In the genomic region with DNA sequence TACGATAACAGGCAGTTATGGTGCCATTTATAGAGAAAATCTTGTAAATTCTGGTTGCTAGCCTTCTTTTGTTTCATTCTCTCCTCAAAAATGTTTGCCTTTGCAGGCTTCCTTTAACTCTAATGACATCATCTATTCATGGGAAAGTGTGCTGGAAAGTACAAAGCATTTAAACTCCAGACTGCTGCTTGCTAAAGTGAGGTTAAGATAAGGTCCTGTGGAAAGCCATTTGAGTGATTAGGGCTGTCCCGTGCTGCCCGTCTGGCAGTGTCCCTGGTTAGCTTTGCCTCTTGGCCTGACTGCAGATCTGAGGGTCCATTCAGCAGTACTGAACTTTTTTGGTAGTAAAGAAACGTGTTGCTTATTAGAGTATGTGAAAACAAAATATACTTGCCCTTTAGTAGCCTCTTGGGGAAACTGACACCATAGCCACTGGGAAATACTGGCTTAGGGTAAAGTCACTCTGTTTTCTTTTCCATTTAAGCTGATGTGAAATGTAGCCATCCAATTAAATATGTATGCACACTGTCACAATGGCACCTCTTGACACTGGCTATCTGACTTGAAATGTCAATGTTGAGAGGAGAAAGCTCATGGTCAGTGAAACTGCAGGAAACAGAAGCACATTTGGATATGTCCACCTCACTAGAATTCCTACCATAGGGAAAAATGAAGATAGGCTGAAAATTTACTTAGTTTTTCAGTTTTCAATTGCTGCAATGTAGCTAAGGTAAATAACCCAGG, we compare ENCODE assay signal across 17 cellular contexts.
DNase-seq lines count a peak whose midpoint lies in the region; ATAC-seq and TF ChIP-seq lines count a peak whose summit lies in the region.
"Had no signal": no experiment of that assay in that cellular context is flagged by ENCODE, and none has a peak within 500 bp of the region (broad histone marks: within the 10 kb centered on the region; RNA-seq: fewer than 3 reads in every experiment).

No MANE protein-coding gene starts in this region.

- H3K4me3 ChIP-seq in astrocyte of the cerebellum (ENCODE audit: low read depth, low read length) (no peak overlapping the region), neuronal stem cell (ENCODE audit: low read length in 2 of 2) (no peak overlapping the region), neural progenitor cell (no peak overlapping the region), spleen (no peak overlapping the region)
- H3K4me3 ChIP-seq: Peyer's patch had no signal

- peak; percentile 13 for DNase-seq in AG08396 (ENCODE audit: low spot score)
- DNase-seq in astrocyte of the cerebellum (ENCODE audit: low read depth): peak; percentile 41
- DNase-seq in cardiac septum (ENCODE audit: low spot score): peak; percentile 79
- no peak for DNase-seq in neuronal stem cell (ENCODE audit: low spot score)
- no peak for DNase-seq in neural progenitor cell (ENCODE audit: low spot score)
- no peak for DNase-seq in LoVo (ENCODE audit: low spot score)
- no peak for DNase-seq in spleen
- DNase-seq: activated CD4-positive, alpha-beta T cell treated with anti-CD3 and anti-CD28 coated beads, Interleukin-2, amount 10 ng/mL, durations not matched to agents 7 days and 5 days; activated T-cell treated with anti-CD3 and anti-CD28 coated beads, Interleukin-2, amount 50 U/mL, for 4 hours; effector CD8-positive, alpha-beta T cell; GOT3; kidney; NCI-H1930; NCI-H69; nephron progenitor cell; Peyer's patch had no signal

- no peaks in the 10 kb centered on the region for H3K9me3 ChIP-seq in neuronal stem cell (replicated peaks in 1 of 2; ENCODE audit: control insufficient read depth in 2 of 2, insufficient read depth in 1 of 2, low read depth in 1 of 2, low read length in 2 of 2)
- H3K9me3 ChIP-seq in neural progenitor cell (ENCODE audit: low read depth): no peaks in the 10 kb centered on the region
- no peaks in the 10 kb centered on the region for H3K9me3 ChIP-seq in spleen
- H3K9me3 ChIP-seq: Peyer's patch had no signal

- peak overlapping the region; percentile 37 for H2AFZ ChIP-seq in neuronal stem cell (ENCODE audit: low read length)
- no peak overlapping the region for H2AFZ ChIP-seq in neural progenitor cell (replicated peaks)

- H3F3A ChIP-seq in neural progenitor cell (ENCODE audit: low read depth): no peaks in the 10 kb centered on the region

- H2BK12ac ChIP-seq in neuronal stem cell (ENCODE audit: low read length): no peak overlapping the region

- H3K14ac ChIP-seq in neuronal stem cell (ENCODE audit: low read length): no peak overlapping the region

- H3K4ac ChIP-seq in neuronal stem cell (ENCODE audit: low read length): no peak overlapping the region

- H3K79me1 ChIP-seq in neuronal stem cell (ENCODE audit: low read depth, low read length): no peaks in the 10 kb centered on the region

- no peak overlapping the region for H3K4me3 Mint-ChIP-seq in neural progenitor cell
- H3K4me3 Mint-ChIP-seq: activated CD4-positive, alpha-beta T cell treated with anti-CD3 and anti-CD28 coated beads, Interleukin-2, amount 10 ng/mL, durations not matched to agents 7 days and 5 days; activated T-cell treated with anti-CD3 and anti-CD28 coated beads, Interleukin-2, amount 50 U/mL, for 4 hours; nephron progenitor cell had no signal

- H3K9ac ChIP-seq in neuronal stem cell (ENCODE audit: low read depth, low read length, poor library complexity): no peak overlapping the region
- H3K9ac ChIP-seq in neural progenitor cell: no peak overlapping the region

- no peak overlapping the region for H3K23ac ChIP-seq in neuronal stem cell (ENCODE audit: low read depth, low read length, poor library complexity)

- H3K27ac ChIP-seq in neuronal stem cell (replicated peaks; ENCODE audit: low read length): no peak overlapping the region
- no peak overlapping the region for H3K27ac ChIP-seq in neural progenitor cell
- no peak overlapping the region for H3K27ac ChIP-seq in spleen
- H3K27ac ChIP-seq: Peyer's patch had no signal

- H2AK5ac ChIP-seq in neuronal stem cell (ENCODE audit: low read depth, low read length): no peak overlapping the region

- H3K18ac ChIP-seq in neuronal stem cell (ENCODE audit: low read length): no peak overlapping the region

- ATAC-seq in HG03135 (IDR thresholded peaks at IDR 0.05; ENCODE audit: unreplicated experiment): no peak
- ATAC-seq: activated T-cell treated with anti-CD3 and anti-CD28 coated beads, Interleukin-2, amount 50 U/mL, for 4 hours had no signal

- in situ Hi-C loops in astrocyte of the cerebellum (cut with HindIII; ENCODE audit: low sequenced_read_pairs): no loop called here

- no peaks in the 10 kb centered on the region for H3K27me3 ChIP-seq in neuronal stem cell (ENCODE audit: control insufficient read depth in 3 of 3, insufficient read depth in 3 of 3, low read depth in 1 of 3, low read length in 3 of 3)
- no peaks in the 10 kb centered on the region for H3K27me3 ChIP-seq in neural progenitor cell
- H3K27me3 ChIP-seq in spleen (replicated peaks in 1 of 7): no peaks in the 10 kb centered on the region
- H3K27me3 ChIP-seq: Peyer's patch had no signal

- intact Hi-C loops in cardiac septum (cut with DNase I) (loop anchor here (5.0 kb wide), 1 partner anchor 38 kb away; no protein-coding TSS in a partner anchor), spleen (cut with DNase I; ENCODE audit: low total_unique reads) (no loop called here)

- no CpG with 5 or more reads among the region's 4 CpGs for WGBS in neuronal stem cell (ENCODE audit: extremely low coverage in 2 of 2, insufficient read length in 2 of 2, insufficient replicate concordance in 1 of 2), 2 donors
- WGBS in spleen, 5 donors: 64 to 76% (median 73%) methylated on average over 4 of the region's 4 CpGs

- H3K4me1 ChIP-seq in neuronal stem cell (ENCODE audit: control insufficient read depth in 2 of 2, insufficient read depth in 1 of 2, low read depth in 1 of 2, low read length in 2 of 2): peaks cover 5 to 14% of the 10 kb centered on the region in 2 donors
- H3K4me1 ChIP-seq in neural progenitor cell: peaks cover 19% of the 10 kb centered on the region
- H3K4me1 ChIP-seq in spleen: no peaks in the 10 kb centered on the region
- H3K4me1 ChIP-seq: Peyer's patch had no signal

- no peaks in the 10 kb centered on the region for H3K9me3 Mint-ChIP-seq in neural progenitor cell
- H3K9me3 Mint-ChIP-seq: activated CD4-positive, alpha-beta T cell treated with anti-CD3 and anti-CD28 coated beads, Interleukin-2, amount 10 ng/mL, durations not matched to agents 7 days and 5 days; activated T-cell treated with anti-CD3 and anti-CD28 coated beads, Interleukin-2, amount 50 U/mL, for 4 hours; nephron progenitor cell had no signal

- no peaks in the 10 kb centered on the region for H3K27me3 Mint-ChIP-seq in neural progenitor cell (ENCODE audit: insufficient read depth, low read depth)
- H3K27me3 Mint-ChIP-seq: activated CD4-positive, alpha-beta T cell treated with anti-CD3 and anti-CD28 coated beads, Interleukin-2, amount 10 ng/mL, durations not matched to agents 7 days and 5 days had no signal

- H4K8ac ChIP-seq in neuronal stem cell (ENCODE audit: low read depth, low read length): no peak overlapping the region

- no peaks in the 10 kb centered on the region for H3K36me3 Mint-ChIP-seq in neural progenitor cell

- H3K79me2 ChIP-seq in neural progenitor cell (ENCODE audit: low read depth): no peaks in the 10 kb centered on the region

- no peaks in the 10 kb centered on the region for H3K36me3 ChIP-seq in neuronal stem cell (replicated peaks in 1 of 2; ENCODE audit: control insufficient read depth in 2 of 2, insufficient read depth in 2 of 2, low read length in 2 of 2)
- no peaks in the 10 kb centered on the region for H3K36me3 ChIP-seq in neural progenitor cell
- no peaks in the 10 kb centered on the region for H3K36me3 ChIP-seq in spleen
- H3K36me3 ChIP-seq: Peyer's patch had no signal

- TF ChIP-seq CTCF in astrocyte of the cerebellum (IDR thresholded peaks at IDR 0.05; ENCODE audit: low read depth, low read length, missing control alignments) (no peak), neural progenitor cell (IDR thresholded peaks at IDR 0.05) (no peak), spleen (IDR thresholded peaks at IDR 0.05 in 8 of 11, conservative IDR thresholded peaks at IDR 0.05 in 3 of 11) (no peak)

- no peak overlapping the region for H2BK15ac ChIP-seq in neuronal stem cell (ENCODE audit: low read length)

- no peak overlapping the region for H2BK5ac ChIP-seq in neuronal stem cell (ENCODE audit: low read length)

- H3K27ac Mint-ChIP-seq in neural progenitor cell: no peak overlapping the region
- H3K27ac Mint-ChIP-seq: activated CD4-positive, alpha-beta T cell treated with anti-CD3 and anti-CD28 coated beads, Interleukin-2, amount 10 ng/mL, durations not matched to agents 7 days and 5 days; nephron progenitor cell had no signal

- no peak overlapping the region for H4K91ac ChIP-seq in neuronal stem cell (ENCODE audit: low read depth, low read length, poor library complexity)

- H3K4me2 ChIP-seq in neuronal stem cell (ENCODE audit: insufficient read depth, low read length, poor library complexity, severe bottlenecking): no peak overlapping the region
- no peak overlapping the region for H3K4me2 ChIP-seq in neural progenitor cell

- no peak overlapping the region for H2BK120ac ChIP-seq in neuronal stem cell (ENCODE audit: low read depth, low read length)

- H4K20me1 ChIP-seq in neural progenitor cell (ENCODE audit: low read depth): no peaks in the 10 kb centered on the region

- peaks cover 20% of the 10 kb centered on the region for H3K4me1 Mint-ChIP-seq in neural progenitor cell

- TF ChIP-seq POLR2A in spleen (IDR thresholded peaks at IDR 0.05): no peak

Comparison
In these comparisons a context has a peak if more than half of its experiments do, and no peak if none do; other contexts are left out.
1. DNase-seq: peak in AG08396 (single experiment), astrocyte of the cerebellum (single experiment) and cardiac septum (single experiment); none in neuronal stem cell (single experiment), neural progenitor cell (single experiment), LoVo (single experiment) and spleen (single experiment).